ENCODE assay signal across 28 cellular contexts in the genomic region with DNA sequence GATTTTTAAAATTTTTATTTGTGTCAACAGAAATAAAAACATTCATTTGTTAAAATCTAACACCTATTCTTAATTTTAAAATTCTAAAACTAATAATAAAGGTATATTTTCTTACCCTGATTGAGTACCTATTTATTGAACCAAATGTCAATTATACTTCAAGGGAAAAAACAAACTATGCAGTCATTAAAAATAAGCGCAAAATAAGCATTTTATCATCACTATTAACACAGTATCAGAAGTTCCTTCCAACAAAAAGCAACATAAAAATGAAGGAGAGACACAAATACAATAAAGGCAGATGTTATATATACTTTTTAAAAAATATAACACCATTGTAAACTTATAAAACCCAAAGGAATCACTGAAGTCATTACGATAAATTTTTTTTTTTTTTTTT.
"Had no signal": no experiment of that assay in that cellular context is flagged by ENCODE, and none has a peak within 500 bp of the region (broad histone marks: within the 10 kb centered on the region; RNA-seq: fewer than 3 reads in every experiment).

No MANE protein-coding gene starts in this region.

- H3K36me3 ChIP-seq: brain microvascular endothelial cell, colonic mucosa had no signal

- ATAC-seq: activated T-cell treated with anti-CD3 and anti-CD28 coated beads, Interleukin-2, amount 50 U/mL, for 4 hours; activated T-helper 17 cell treated with anti-CD3 and anti-CD28 coated beads, Interleukin-2, amount 50 U/mL, for 72 hours; WTC11 had no signal

- H3K9me3 ChIP-seq: colonic mucosa, esophagus squamous epithelium had no signal

- H3K27me3 ChIP-seq: brain microvascular endothelial cell, colonic mucosa, esophagus squamous epithelium had no signal

- H3K27ac ChIP-seq: brain microvascular endothelial cell, colonic mucosa, epithelial cell of prostate, esophagus squamous epithelium, VCaP had no signal

- DNase-seq: activated CD4-positive, alpha-beta memory T cell treated with anti-CD3 and anti-CD28 coated beads, Interleukin-2, amount 10 ng/mL, durations not matched to agents 7 days and 5 days; activated CD4-positive, alpha-beta T cell treated with anti-CD3 and anti-CD28 coated beads for 1 hour; activated CD4-positive, alpha-beta T cell treated with anti-CD3 and anti-CD28 coated beads for 4 hours; activated CD4-positive, alpha-beta T cell treated with anti-CD3 and anti-CD28 coated beads, Interleukin-2, amount 10 ng/mL, durations not matched to agents 7 days and 5 days; activated CD4-positive, alpha-beta T cell treated with anti-CD3 and anti-CD28 coated beads, Interleukin-2, amount 50 U/mL, for 4 hours; activated CD8-positive, alpha-beta memory T cell treated with anti-CD3 and anti-CD28 coated beads for 24 hours; activated effector memory CD4-positive, alpha-beta T cell treated with Interleukin-2 at 50 U/mL for 16 hours; activated gamma-delta T cell treated with Interleukin-2 at 50 U/mL for 16 hours; activated naive CD4-positive, alpha-beta T cell treated with anti-CD3 and anti-CD28 coated beads, Interleukin-2, amount 50 U/mL, for 16 hours; activated naive CD4-positive, alpha-beta T cell treated with Interleukin-2 at 50 U/mL for 16 hours; activated T-cell treated with anti-CD3 and anti-CD28 coated beads, Interleukin-2, amount 50 U/mL, for 4 hours; amniotic stem cell; anterior cingulate cortex; brain microvascular endothelial cell; colonic mucosa; effector CD8-positive, alpha-beta T cell; esophagus squamous epithelium; foreskin melanocyte; head of caudate nucleus; T-helper 2 cell had no signal

- H3K4me3 ChIP-seq: colonic mucosa, esophagus squamous epithelium had no signal

- H3K4me1 ChIP-seq: colonic mucosa had no signal

- FAIRE-seq: astrocyte, bronchial epithelial cell, endometrium, endothelial cell of umbilical vein had no signal
